ENCODE assay signal across 20 cellular contexts in the genomic region with DNA sequence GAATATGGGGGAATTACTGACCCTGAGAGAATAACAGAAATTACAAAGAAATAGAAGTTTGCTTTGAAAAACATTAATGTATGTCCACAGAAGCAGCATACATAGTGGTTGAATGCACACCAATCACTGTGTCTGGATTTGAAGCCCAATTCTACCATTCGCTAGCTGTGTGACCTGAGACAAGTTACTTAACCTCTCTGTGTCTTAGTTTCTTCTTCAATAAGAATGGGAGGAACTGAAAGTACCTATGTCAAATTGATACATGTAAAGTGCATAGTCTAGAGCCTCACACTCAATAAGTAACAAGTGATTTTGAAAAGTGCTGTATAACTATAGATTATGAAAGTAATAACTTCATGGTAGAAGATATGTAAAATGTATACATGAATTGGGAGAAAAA.
A peak's percentile ranks its signal among the peaks of the same experiment; 100 is the strongest.
DNase-seq lines count a peak whose midpoint lies in the region; ATAC-seq, FAIRE-seq and TF ChIP-seq lines count a peak whose summit lies in the region.
"Had no signal": no experiment of that assay in that cellular context is flagged by ENCODE, and none has a peak within 500 bp of the region (broad histone marks: within the 10 kb centered on the region; RNA-seq: fewer than 3 reads in every experiment).

No MANE protein-coding gene starts in this region.

- H3K4me2 ChIP-seq in neural progenitor cell: no peak overlapping the region

- peaks cover 78% of the 10 kb centered on the region for H3K36me3 Mint-ChIP-seq in CD4-positive, alpha-beta T cell (ENCODE audit: low read depth)
- peaks cover 44% of the 10 kb centered on the region for H3K36me3 Mint-ChIP-seq in activated naive CD8-positive, alpha-beta T cell treated with anti-CD3 and anti-CD28 coated beads, Interleukin-2, amount 50 U/mL, for 24 hours (ENCODE audit: low read depth)
- H3K36me3 Mint-ChIP-seq in natural killer cell: no peaks in the 10 kb centered on the region
- H3K36me3 Mint-ChIP-seq in neural progenitor cell: no peaks in the 10 kb centered on the region

- intact Hi-C loops in CD4-positive, alpha-beta T cell (cut with DNase I, micrococcal nuclease): loop anchor here in 1 of 2 experiments (5.0 kb wide), 3 partner anchors 33 to 462 kb away; no protein-coding TSS in a partner anchor
- intact Hi-C loops in natural killer cell (cut with micrococcal nuclease): loop anchor here (5.0 kb wide), 2 partner anchors 38 to 367 kb away; no protein-coding TSS in a partner anchor

- H3K9me3 ChIP-seq in CD4-positive, alpha-beta T cell (ENCODE audit: control insufficient read depth, low read length): no peaks in the 10 kb centered on the region
- no peaks in the 10 kb centered on the region for H3K9me3 ChIP-seq in neural progenitor cell (ENCODE audit: low read depth)
- H3K9me3 ChIP-seq: gastrocnemius medialis, ovary had no signal

- H3K4me3 Mint-ChIP-seq in CD4-positive, alpha-beta T cell: peak overlapping the region; percentile 74
- peak overlapping the region; percentile 59 for H3K4me3 Mint-ChIP-seq in activated naive CD8-positive, alpha-beta T cell treated with anti-CD3 and anti-CD28 coated beads, Interleukin-2, amount 50 U/mL, for 24 hours
- H3K4me3 Mint-ChIP-seq in natural killer cell (peak overlapping the region; percentile 74), neural progenitor cell (no peak overlapping the region)

- no peaks in the 10 kb centered on the region for H3F3A ChIP-seq in neural progenitor cell (ENCODE audit: low read depth)

- H3K27ac ChIP-seq in CD4-positive, alpha-beta T cell (ENCODE audit: low read depth, low read length): no peak overlapping the region
- H3K27ac ChIP-seq in neural progenitor cell: no peak overlapping the region
- H3K27ac ChIP-seq: brain microvascular endothelial cell, epithelial cell of prostate, gastrocnemius medialis had no signal

- no peaks in the 10 kb centered on the region for H3K27me3 Mint-ChIP-seq in CD4-positive, alpha-beta T cell
- no peaks in the 10 kb centered on the region for H3K27me3 Mint-ChIP-seq in activated naive CD8-positive, alpha-beta T cell treated with anti-CD3 and anti-CD28 coated beads, Interleukin-2, amount 50 U/mL, for 24 hours
- H3K27me3 Mint-ChIP-seq in natural killer cell (ENCODE audit: low read depth in 2 of 2): no peaks in the 10 kb centered on the region
- no peaks in the 10 kb centered on the region for H3K27me3 Mint-ChIP-seq in neural progenitor cell (ENCODE audit: insufficient read depth, low read depth)

- peaks cover 14% of the 10 kb centered on the region for H3K4me1 ChIP-seq in neural progenitor cell

- H3K36me3 ChIP-seq in neural progenitor cell: no peaks in the 10 kb centered on the region
- H3K36me3 ChIP-seq: brain microvascular endothelial cell, gastrocnemius medialis, ovary had no signal

- no peak for DNase-seq in CD4-positive, alpha-beta T cell
- no peak for DNase-seq in GM12891 (ENCODE audit: insufficient read length, low spot score)
- no peak for DNase-seq in activated naive CD8-positive, alpha-beta T cell treated with anti-CD3 and anti-CD28 coated beads, Interleukin-2, amount 50 U/mL, for 24 hours
- DNase-seq in natural killer cell: no peak
- DNase-seq in anterior cingulate cortex (lab: John Stamatoyannopoulos, UW): no peak
- no peak for DNase-seq in SKM-1 treated with dmso at 0.1 percent for 144 hours (lab: John Stamatoyannopoulos, UW; ENCODE audit: unreplicated experiment)
- DNase-seq in NCI-H524 (lab: John Stamatoyannopoulos, UW): no peak
- DNase-seq in neural progenitor cell (ENCODE audit: low spot score): no peak
- DNase-seq: brain microvascular endothelial cell, dermis blood vessel endothelial cell, gastrocnemius medialis, KBM-7, NCI-H2081, NCI-H510A treated with DMSO at 0.1 percent for 48 hours, ovary, SHP77 treated with DMSO at 0.1 percent for 48 hours, trophoblast cell had no signal

- H3K27ac Mint-ChIP-seq in CD4-positive, alpha-beta T cell: peak overlapping the region; percentile 81
- H3K27ac Mint-ChIP-seq in activated naive CD8-positive, alpha-beta T cell treated with anti-CD3 and anti-CD28 coated beads, Interleukin-2, amount 50 U/mL, for 24 hours: peak overlapping the region; percentile 89
- H3K27ac Mint-ChIP-seq in natural killer cell (peak overlapping the region; percentile 60 to 81), neural progenitor cell (no peak overlapping the region)

- ATAC-seq in CD4-positive, alpha-beta T cell (ENCODE audit: poor library complexity): no peak
- no peak for ATAC-seq in activated naive CD8-positive, alpha-beta T cell treated with anti-CD3 and anti-CD28 coated beads, Interleukin-2, amount 50 U/mL, for 24 hours
- ATAC-seq in natural killer cell: no peak
- ATAC-seq: gastrocnemius medialis, left lobe of liver had no signal

- TF ChIP-seq POLR2A in GM12891 (IDR thresholded peaks at IDR 0.05; ENCODE audit: low read depth, low read length): no peak

- no peak for TF ChIP-seq CTCF in CD4-positive, alpha-beta T cell (IDR thresholded peaks at IDR 0.05)
- TF ChIP-seq CTCF in natural killer cell (IDR thresholded peaks at IDR 0.05) (no peak), neural progenitor cell (IDR thresholded peaks at IDR 0.05) (no peak)

- no peak overlapping the region for H2AFZ ChIP-seq in neural progenitor cell (replicated peaks)

- H3K27me3 ChIP-seq in CD4-positive, alpha-beta T cell (ENCODE audit: control insufficient read depth, insufficient read depth, low read length): no peaks in the 10 kb centered on the region
- no peaks in the 10 kb centered on the region for H3K27me3 ChIP-seq in neural progenitor cell
- H3K27me3 ChIP-seq: brain microvascular endothelial cell, gastrocnemius medialis, ovary had no signal

- FAIRE-seq in GM12891 (lab: Jason Lieb, UNC): no peak
- FAIRE-seq: H54 had no signal

- CTCF ChIA-PET in CD4-positive, alpha-beta T cell (lab: Charles Lee): no interaction called here

- peaks cover 84% of the 10 kb centered on the region for H3K4me1 Mint-ChIP-seq in CD4-positive, alpha-beta T cell (ENCODE audit: low read depth)
- H3K4me1 Mint-ChIP-seq in activated naive CD8-positive, alpha-beta T cell treated with anti-CD3 and anti-CD28 coated beads, Interleukin-2, amount 50 U/mL, for 24 hours: peaks cover 75% of the 10 kb centered on the region
- peaks cover 88 to 91% of the 10 kb centered on the region in 2 donors for H3K4me1 Mint-ChIP-seq in natural killer cell
- peaks cover 41% of the 10 kb centered on the region for H3K4me1 Mint-ChIP-seq in neural progenitor cell

- POLR2A ChIA-PET in CD4-positive, alpha-beta T cell (lab: Charles Lee): no interaction called here

- no peaks in the 10 kb centered on the region for H3K9me3 Mint-ChIP-seq in CD4-positive, alpha-beta T cell
- no peaks in the 10 kb centered on the region for H3K9me3 Mint-ChIP-seq in activated naive CD8-positive, alpha-beta T cell treated with anti-CD3 and anti-CD28 coated beads, Interleukin-2, amount 50 U/mL, for 24 hours
- no peaks in the 10 kb centered on the region for H3K9me3 Mint-ChIP-seq in natural killer cell
- H3K9me3 Mint-ChIP-seq in neural progenitor cell: no peaks in the 10 kb centered on the region

- no peaks in the 10 kb centered on the region for H4K20me1 ChIP-seq in neural progenitor cell (ENCODE audit: low read depth)

- no peak overlapping the region for H3K9ac ChIP-seq in neural progenitor cell

- H3K79me2 ChIP-seq in neural progenitor cell (ENCODE audit: low read depth): no peaks in the 10 kb centered on the region

- H3K4me3 ChIP-seq in neural progenitor cell: no peak overlapping the region
- H3K4me3 ChIP-seq: gastrocnemius medialis, ovary had no signal

TF ChIP-seq in GM12891, 5 proteins besides CTCF, POLR2A, EP300 and RAD21:
- TF ChIP-seq SPI1 (IDR thresholded peaks at IDR 0.05; ENCODE audit: low read depth, low read length) (peak; percentile 59), PAX5 (IDR thresholded peaks at IDR 0.05; ENCODE audit: insufficient read depth, low read length, severe bottlenecking) (no peak)
